ENCODE assay signal across 24 cellular contexts in the genomic region with DNA sequence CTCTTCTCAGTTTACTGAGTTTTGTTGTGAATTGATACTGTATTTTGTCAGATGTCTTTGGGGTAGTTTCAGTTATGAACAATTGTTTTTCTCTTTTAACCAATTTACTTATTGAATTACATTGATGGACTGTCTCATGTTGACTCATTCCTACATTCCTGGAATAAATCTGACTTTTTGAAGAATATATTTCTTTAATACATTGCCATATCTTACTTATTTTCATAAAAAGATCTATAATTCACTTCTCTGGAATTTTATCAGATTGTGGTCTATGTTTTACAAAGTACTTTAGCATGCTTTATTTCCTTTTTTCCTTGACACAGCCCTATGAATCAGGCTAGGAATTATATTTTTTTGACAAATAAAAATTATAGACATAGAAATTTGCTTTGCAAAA.
DNase-seq lines count a peak whose midpoint lies in the region; ATAC-seq and TF ChIP-seq lines count a peak whose summit lies in the region.
"Had no signal": no experiment of that assay in that cellular context is flagged by ENCODE, and none has a peak within 500 bp of the region (broad histone marks: within the 10 kb centered on the region; RNA-seq: fewer than 3 reads in every experiment).

No MANE protein-coding gene starts in this region.

- ATAC-seq in GM23338, result no peak
- peak; percentile 84 for ATAC-seq in SK-N-SH treated with all-trans-retinoic acid at 6 μM for 48 hours
- ATAC-seq in HG03571 (IDR thresholded peaks at IDR 0.05; ENCODE audit: unreplicated experiment), result no peak
- ATAC-seq: A549, GM12878 had no signal

- no peaks in the 10 kb centered on the region for H3F3A ChIP-seq in GM23338 (replicated peaks; ENCODE audit: low read depth)

- peak overlapping the region; percentile 89 for H3K27ac Mint-ChIP-seq in GM23338
- H3K27ac Mint-ChIP-seq: CD14-positive monocyte; CD4-positive, alpha-beta T cell; CD8-positive, alpha-beta memory T cell; HFFc6 had no signal

- no peaks in the 10 kb centered on the region for H3K36me3 ChIP-seq in GM23338 (ENCODE audit: insufficient read depth)
- H3K36me3 ChIP-seq: BE2C; BLaER1 treated with 17β-estradiol and CSF1 and Interleukin-3, amounts not matched to agents 10 nM and 100 nM; HAP-1 had no signal

- no peaks in the 10 kb centered on the region for H3K27me3 Mint-ChIP-seq in GM23338 (ENCODE audit: insufficient read depth, low read depth, poor library complexity)
- H3K27me3 Mint-ChIP-seq: CD4-positive, alpha-beta T cell had no signal

- no peaks in the 10 kb centered on the region for H3K79me2 ChIP-seq in GM23338 (replicated peaks; ENCODE audit: insufficient read depth)

- no peaks in the 10 kb centered on the region for H3K9me2 ChIP-seq in GM23338 (ENCODE audit: insufficient read depth)

- no peak overlapping the region for H3K4me3 ChIP-seq in GM23338
- H3K4me3 ChIP-seq in fibroblast of the aortic adventitia (ENCODE audit: low read depth, low read length), result no peak overlapping the region
- H3K4me3 ChIP-seq: A549; BLaER1 treated with 17β-estradiol and CSF1 and Interleukin-3, amounts not matched to agents 10 nM and 100 nM; GM12878; HAP-1 had no signal

- DNase-seq in GM23338 (ENCODE audit: low spot score) (no peak), fibroblast of the aortic adventitia (ENCODE audit: low read depth) (peak; percentile 40), NCI-H69 (lab: John Stamatoyannopoulos, UW) (no peak), NCI-H2227 (lab: John Stamatoyannopoulos, UW; ENCODE audit: unreplicated experiment) (no peak)
- no peak for DNase-seq in stimulated activated naive CD4-positive, alpha-beta T cell treated with Interleukin-2 at 50 U/mL for 16 hours (lab: John Stamatoyannopoulos, UW)
- DNase-seq: 8988T; ACHN; AML-193; BE2C; CD4-positive, alpha-beta T cell; CD8-positive, alpha-beta memory T cell; DMS 273 treated with DMSO at 0.1 percent for 48 hours; DMS79; EL; GDM1; GOT3; HFFc6 had no signal

- H3K36me3 Mint-ChIP-seq in GM23338 (ENCODE audit: low read depth), result no peaks in the 10 kb centered on the region
- H3K36me3 Mint-ChIP-seq: CD14-positive monocyte; CD8-positive, alpha-beta memory T cell had no signal

- no peak overlapping the region for H3K4me3 Mint-ChIP-seq in GM23338
- H3K4me3 Mint-ChIP-seq: CD14-positive monocyte; CD4-positive, alpha-beta T cell; CD8-positive, alpha-beta memory T cell; HFFc6 had no signal

- no peaks in the 10 kb centered on the region for H4K20me1 ChIP-seq in GM23338 (replicated peaks; ENCODE audit: insufficient read depth)
- H4K20me1 ChIP-seq: BLaER1 treated with 17β-estradiol and CSF1 and Interleukin-3, amounts not matched to agents 10 nM and 100 nM had no signal

- H3K27ac ChIP-seq in GM23338 (ENCODE audit: low read depth), result no peak overlapping the region
- H3K27ac ChIP-seq: A549; BLaER1 treated with 17β-estradiol and CSF1 and Interleukin-3, amounts not matched to agents 10 nM and 100 nM had no signal

- TF ChIP-seq CTCF in GM23338 (conservative IDR thresholded peaks at IDR 0.05; ENCODE audit: low read depth in 2 of 2) (no peak), fibroblast of the aortic adventitia (IDR thresholded peaks at IDR 0.05; ENCODE audit: insufficient read depth, low read length) (no peak)

- no peak overlapping the region for H3K4me2 ChIP-seq in GM23338
- H3K4me2 ChIP-seq: A549; BLaER1 treated with 17β-estradiol and CSF1 and Interleukin-3, amounts not matched to agents 10 nM and 100 nM had no signal

- no peak overlapping the region for H2AFZ ChIP-seq in GM23338

- H3K27me3 ChIP-seq in GM23338 (ENCODE audit: insufficient read depth), result no peaks in the 10 kb centered on the region
- H3K27me3 ChIP-seq: BE2C; BLaER1 treated with 17β-estradiol and CSF1 and Interleukin-3, amounts not matched to agents 10 nM and 100 nM had no signal

- H3K4me1 ChIP-seq in GM23338 (ENCODE audit: insufficient read depth), result peaks cover 22% of the 10 kb centered on the region
- H3K4me1 ChIP-seq: A549; BLaER1 treated with 17β-estradiol and CSF1 and Interleukin-3, amounts not matched to agents 10 nM and 100 nM; HAP-1 had no signal

- no peaks in the 10 kb centered on the region for H3K9me3 Mint-ChIP-seq in GM23338
- H3K9me3 Mint-ChIP-seq: CD4-positive, alpha-beta T cell; CD8-positive, alpha-beta memory T cell had no signal

- peaks cover 9% of the 10 kb centered on the region; the same call in 2 of the 3 replicates for H3K4me1 Mint-ChIP-seq in GM23338
- H3K4me1 Mint-ChIP-seq: CD14-positive monocyte had no signal

TF ChIP-seq in GM23338, 12 proteins besides CTCF, POLR2A, EP300 and RAD21:
- TF ChIP-seq EZH2phosphoT487 (IDR thresholded peaks at IDR 0.05; ENCODE audit: unreplicated experiment), result no peak
- no peak for TF ChIP-seq POLR2AphosphoS5 (IDR thresholded peaks at IDR 0.05; ENCODE audit: low read depth)
TF ChIP-seq in GM23338: peak in this region for 0.

TF ChIP-seq in SK-N-SH treated with all-trans-retinoic acid at 6 μM for 48 hours, 23 proteins besides CTCF, POLR2A, EP300 and RAD21 (continues in another document):
- peak; percentile 74; the same call in 1 of the 2 replicates for TF ChIP-seq ZC3H10 (CRISPR knock-in tag; IDR thresholded peaks at IDR 0.05)
- peak; percentile 43; the same call in 1 of the 2 replicates for TF ChIP-seq TCF4 (CRISPR knock-in tag; IDR thresholded peaks at IDR 0.05; ENCODE audit: borderline replicate concordance)
- TF ChIP-seq ZNF565 (CRISPR knock-in tag; conservative IDR thresholded peaks at IDR 0.05; ENCODE audit: low read depth), result no peak
- TF ChIP-seq ISL1 (CRISPR knock-in tag; IDR thresholded peaks at IDR 0.05), result peak; percentile 99
- TF ChIP-seq, protein P1, sequence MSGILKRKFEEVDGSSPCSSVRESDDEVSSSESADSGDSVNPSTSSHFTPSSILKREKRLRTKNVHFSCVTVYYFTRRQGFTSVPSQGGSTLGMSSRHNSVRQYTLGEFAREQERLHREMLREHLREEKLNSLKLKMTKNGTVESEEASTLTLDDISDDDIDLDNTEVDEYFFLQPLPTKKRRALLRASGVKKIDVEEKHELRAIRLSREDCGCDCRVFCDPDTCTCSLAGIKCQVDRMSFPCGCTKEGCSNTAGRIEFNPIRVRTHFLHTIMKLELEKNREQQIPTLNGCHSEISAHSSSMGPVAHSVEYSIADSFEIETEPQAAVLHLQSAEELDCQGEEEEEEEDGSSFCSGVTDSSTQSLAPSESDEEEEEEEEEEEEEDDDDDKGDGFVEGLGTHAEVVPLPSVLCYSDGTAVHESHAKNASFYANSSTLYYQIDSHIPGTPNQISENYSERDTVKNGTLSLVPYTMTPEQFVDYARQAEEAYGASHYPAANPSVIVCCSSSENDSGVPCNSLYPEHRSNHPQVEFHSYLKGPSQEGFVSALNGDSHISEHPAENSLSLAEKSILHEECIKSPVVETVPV (CRISPR knock-in tag; IDR thresholded peaks at IDR 0.05), result 0 out of 2 replicates have a peak, but pooled peaks have one; percentile 81
- TF ChIP-seq SNAI2 (CRISPR knock-in tag; IDR thresholded peaks at IDR 0.05), result no peak
- peak; percentile 91 for TF ChIP-seq RARB (CRISPR knock-in tag; IDR thresholded peaks at IDR 0.05)
- TF ChIP-seq, protein P2, sequence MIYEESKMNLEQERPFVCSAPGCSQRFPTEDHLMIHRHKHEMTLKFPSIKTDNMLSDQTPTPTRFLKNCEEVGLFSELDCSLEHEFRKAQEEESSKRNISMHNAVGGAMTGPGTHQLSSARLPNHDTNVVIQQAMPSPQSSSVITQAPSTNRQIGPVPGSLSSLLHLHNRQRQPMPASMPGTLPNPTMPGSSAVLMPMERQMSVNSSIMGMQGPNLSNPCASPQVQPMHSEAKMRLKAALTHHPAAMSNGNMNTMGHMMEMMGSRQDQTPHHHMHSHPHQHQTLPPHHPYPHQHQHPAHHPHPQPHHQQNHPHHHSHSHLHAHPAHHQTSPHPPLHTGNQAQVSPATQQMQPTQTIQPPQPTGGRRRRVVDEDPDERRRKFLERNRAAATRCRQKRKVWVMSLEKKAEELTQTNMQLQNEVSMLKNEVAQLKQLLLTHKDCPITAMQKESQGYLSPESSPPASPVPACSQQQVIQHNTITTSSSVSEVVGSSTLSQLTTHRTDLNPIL (CRISPR knock-in tag; IDR thresholded peaks at IDR 0.05; ENCODE audit: low read depth), result peak; percentile 86
- TF ChIP-seq ESRRG (CRISPR knock-in tag; IDR thresholded peaks at IDR 0.05), result peak; percentile 72; the same call in 1 of the 2 replicates
- TF ChIP-seq, protein P3, sequence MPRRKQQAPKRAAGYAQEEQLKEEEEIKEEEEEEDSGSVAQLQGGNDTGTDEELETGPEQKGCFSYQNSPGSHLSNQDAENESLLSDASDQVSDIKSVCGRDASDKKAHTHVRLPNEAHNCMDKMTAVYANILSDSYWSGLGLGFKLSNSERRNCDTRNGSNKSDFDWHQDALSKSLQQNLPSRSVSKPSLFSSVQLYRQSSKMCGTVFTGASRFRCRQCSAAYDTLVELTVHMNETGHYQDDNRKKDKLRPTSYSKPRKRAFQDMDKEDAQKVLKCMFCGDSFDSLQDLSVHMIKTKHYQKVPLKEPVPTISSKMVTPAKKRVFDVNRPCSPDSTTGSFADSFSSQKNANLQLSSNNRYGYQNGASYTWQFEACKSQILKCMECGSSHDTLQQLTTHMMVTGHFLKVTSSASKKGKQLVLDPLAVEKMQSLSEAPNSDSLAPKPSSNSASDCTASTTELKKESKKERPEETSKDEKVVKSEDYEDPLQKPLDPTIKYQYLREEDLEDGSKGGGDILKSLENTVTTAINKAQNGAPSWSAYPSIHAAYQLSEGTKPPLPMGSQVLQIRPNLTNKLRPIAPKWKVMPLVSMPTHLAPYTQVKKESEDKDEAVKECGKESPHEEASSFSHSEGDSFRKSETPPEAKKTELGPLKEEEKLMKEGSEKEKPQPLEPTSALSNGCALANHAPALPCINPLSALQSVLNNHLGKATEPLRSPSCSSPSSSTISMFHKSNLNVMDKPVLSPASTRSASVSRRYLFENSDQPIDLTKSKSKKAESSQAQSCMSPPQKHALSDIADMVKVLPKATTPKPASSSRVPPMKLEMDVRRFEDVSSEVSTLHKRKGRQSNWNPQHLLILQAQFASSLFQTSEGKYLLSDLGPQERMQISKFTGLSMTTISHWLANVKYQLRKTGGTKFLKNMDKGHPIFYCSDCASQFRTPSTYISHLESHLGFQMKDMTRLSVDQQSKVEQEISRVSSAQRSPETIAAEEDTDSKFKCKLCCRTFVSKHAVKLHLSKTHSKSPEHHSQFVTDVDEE (CRISPR knock-in tag; IDR thresholded peaks at IDR 0.05), result no peak
